In genomic region chr1:48526045-48526714, GRCh38 we compare ENCODE assay signal across 10 cellular contexts. TPM values are rescaled to one million over a fixed set of nuclear protein-coding genes. Genes with fewer than 3 reads are reported as not detected.
DNase-seq lines count a peak whose midpoint lies in the region; ATAC-seq and TF ChIP-seq lines count a peak whose summit lies in the region.
"Had no signal": no experiment of that assay in that cellular context is flagged by ENCODE, and none has a peak within 500 bp of the region (broad histone marks: within the 10 kb centered on the region; RNA-seq: fewer than 3 reads in every experiment).

No MANE protein-coding gene starts in this region.

- H3K27ac ChIP-seq in endodermal cell (ENCODE audit: low read depth, low read length) (peak overlapping the region; percentile 43), gastroesophageal sphincter (peak overlapping the region in 1 of 4 donors; percentile 17)

- TF ChIP-seq CTCF in endodermal cell (conservative IDR thresholded peaks at IDR 0.05) = no peak
- TF ChIP-seq CTCF in gastroesophageal sphincter (IDR thresholded peaks at IDR 0.05) = no peak

- DNase-seq in DMS53 treated with DMSO at 0.1 percent for 48 hours (lab: John Stamatoyannopoulos, UW; ENCODE audit: unreplicated experiment) (peak; percentile 79), NCI-H2171 treated with DMSO at 0.1 percent for 48 hours (lab: John Stamatoyannopoulos, UW) (peak; percentile 96), endodermal cell (no peak), pons (ENCODE audit: low spot score) (peak; percentile 91), HEK293T (ENCODE audit: extremely low spot score) (no peak)
- DNase-seq: GF-D8, SW 1271 had no signal

- peaks cover 20% of the 10 kb centered on the region for H3K4me1 ChIP-seq in endodermal cell (ENCODE audit: control insufficient read depth, insufficient read depth, low read length)
- peaks cover 0 to 8% (median 0%) of the 10 kb centered on the region in 3 donors for H3K4me1 ChIP-seq in gastroesophageal sphincter

- TF ChIP-seq EP300 in gastroesophageal sphincter (IDR thresholded peaks at IDR 0.05) = no peak

- 68 to 83% methylated on average over 2 to 4 of the region's 4 CpGs for WGBS in endodermal cell (ENCODE audit: insufficient coverage in 1 of 2, insufficient read length in 1 of 2), 2 experiments
- 55 to 63% methylated on average over 4 of the region's 4 CpGs for WGBS in gastroesophageal sphincter (ENCODE audit: low coverage in 1 of 2), 2 donors

- CTCF ChIA-PET in HEK293T (lab: Yijun Ruan, JAX) = no interaction called here

- ATAC-seq in GM21825 (IDR thresholded peaks at IDR 0.05; ENCODE audit: unreplicated experiment) = no peak
- ATAC-seq in GM19463 (IDR thresholded peaks at IDR 0.05; ENCODE audit: unreplicated experiment) = no peak
- ATAC-seq in gastroesophageal sphincter = no peak

- H3K4me3 ChIP-seq in endodermal cell (ENCODE audit: low read length) = no peak overlapping the region
- no peak overlapping the region for H3K4me3 ChIP-seq in gastroesophageal sphincter

- POLR2A ChIA-PET in HEK293T (lab: Yijun Ruan, JAX) = no interaction called here

- no peak overlapping the region for H3K9ac ChIP-seq in endodermal cell (ENCODE audit: extremely low read depth, low read length, poor library complexity, severe bottlenecking)

- H3K36me3 Mint-ChIP-seq in endodermal cell (ENCODE audit: low read depth) = no peaks in the 10 kb centered on the region

- no peaks in the 10 kb centered on the region for H3K27me3 ChIP-seq in endodermal cell (ENCODE audit: control insufficient read depth, insufficient read depth, low read length, poor library complexity, severe bottlenecking)
- H3K27me3 ChIP-seq in gastroesophageal sphincter = peaks cover 4% of the 10 kb centered on the region

- H3K4me3 Mint-ChIP-seq in endodermal cell = no peak overlapping the region

- H3K27me3 Mint-ChIP-seq in endodermal cell (ENCODE audit: insufficient read depth) = no peaks in the 10 kb centered on the region

- peaks cover under 1% of the 10 kb centered on the region for H3K9me3 Mint-ChIP-seq in endodermal cell

- H3K27ac Mint-ChIP-seq in endodermal cell = peak overlapping the region; percentile 27

- H3K9me3 ChIP-seq in endodermal cell (ENCODE audit: control insufficient read depth, low read length) = no peaks in the 10 kb centered on the region
- H3K9me3 ChIP-seq in gastroesophageal sphincter = no peaks in the 10 kb centered on the region

- peaks cover 58% of the 10 kb centered on the region for H3K4me1 Mint-ChIP-seq in endodermal cell

- no peak for TF ChIP-seq POLR2A in gastroesophageal sphincter (IDR thresholded peaks at IDR 0.05)

- H3K36me3 ChIP-seq in endodermal cell (ENCODE audit: control insufficient read depth, insufficient read depth, low read length) (no peaks in the 10 kb centered on the region), gastroesophageal sphincter (no peaks in the 10 kb centered on the region)

TF ChIP-seq in HEK293T, 16 proteins besides CTCF, POLR2A, EP300 and RAD21:
- TF ChIP-seq TARDBP (IDR thresholded peaks at IDR 0.05) = no peak
- TF ChIP-seq L3MBTL2 (conservative IDR thresholded peaks at IDR 0.05) = no peak
- no peak for TF ChIP-seq ARNT (IDR thresholded peaks at IDR 0.05)
- no peak for TF ChIP-seq CTBP1 (IDR thresholded peaks at IDR 0.05; ENCODE audit: borderline replicate concordance)
- no peak for TF ChIP-seq PKNOX1 (IDR thresholded peaks at IDR 0.05)
- no peak for TF ChIP-seq FOXA1 (IDR thresholded peaks at IDR 0.05)
- TF ChIP-seq LEF1 (IDR thresholded peaks at IDR 0.05; ENCODE audit: borderline replicate concordance) = no peak
- no peak for TF ChIP-seq NFRKB (IDR thresholded peaks at IDR 0.05)

RNA-seq across cellular contexts. Expression of gene SPATA6, which starts 54.2 kb away (rescaled TPM):
- 10 to 100 TPM; 42.8 to 51.5 TPM for total RNA-seq in endodermal cell
- polyA plus RNA-seq in endodermal cell (2013, experiment 1 of 2) = 17.3 TPM
- 19.0 TPM for polyA plus RNA-seq in endodermal cell (2013, experiment 2 of 2)
- total RNA-seq in gastroesophageal sphincter = 10 to 100 TPM; 16.3 to 31.9 (median 16.4) TPM

Comparison
In these comparisons a context has a peak if more than half of its experiments do, and no peak if none do; other contexts are left out.
1. DNase-seq: peak in DMS53 treated with DMSO at 0.1 percent for 48 hours (single experiment), NCI-H2171 treated with DMSO at 0.1 percent for 48 hours (single experiment) and pons (single experiment); none in endodermal cell (single experiment) and HEK293T (single experiment).